Comparison of ENCODE assay signal across 8 cellular contexts in the genomic region with DNA sequence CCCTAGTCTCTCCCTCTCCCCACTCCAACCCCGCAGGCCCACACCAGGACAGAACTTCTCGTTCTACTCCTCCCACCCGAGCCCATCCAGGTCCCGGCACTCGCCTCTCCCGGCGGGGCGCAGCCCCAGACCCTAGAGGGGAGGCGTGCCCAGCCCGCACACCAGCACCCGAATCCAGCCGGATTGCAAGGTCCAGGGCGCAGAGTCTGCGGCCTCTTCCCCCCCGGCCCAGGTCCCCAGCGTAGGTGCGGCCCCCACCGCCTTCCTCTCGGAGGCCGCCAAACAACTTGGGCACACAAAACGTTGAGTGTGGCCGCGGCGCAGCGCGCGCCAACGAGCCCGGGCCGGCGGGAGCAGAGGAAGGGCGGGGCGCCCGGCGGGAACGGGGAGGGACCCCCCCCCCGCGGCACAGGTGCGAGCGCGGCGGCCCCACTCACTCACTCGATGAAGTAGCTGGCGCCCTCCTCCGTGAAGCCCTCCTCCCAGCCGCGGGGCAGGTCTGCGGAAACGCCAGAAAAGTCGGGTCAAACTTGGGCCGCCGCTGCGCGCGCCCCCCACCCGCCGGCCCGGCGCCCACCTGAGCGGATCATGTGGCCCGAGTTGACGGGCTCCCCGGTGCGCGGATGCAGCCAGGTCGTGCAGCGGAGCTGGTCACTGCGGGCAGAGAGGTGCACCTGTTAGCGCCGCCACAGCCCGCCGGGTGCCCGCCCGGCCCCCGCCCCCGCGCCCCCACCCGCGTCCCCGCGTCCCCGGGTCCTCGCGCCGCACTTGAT. TPM values are rescaled to one million over a fixed set of nuclear protein-coding genes. Genes with fewer than 3 reads are reported as not detected.
A peak's percentile ranks its signal among the peaks of the same experiment; 100 is the strongest.
DNase-seq lines count a peak whose midpoint lies in the region; ATAC-seq and TF ChIP-seq lines count a peak whose summit lies in the region.

No MANE protein-coding gene starts in this region.

- peak overlapping the region; percentile 28 to 51 for H3K4me3 Mint-ChIP-seq in CD14-positive monocyte
- H3K4me3 Mint-ChIP-seq in activated T-helper 17 cell treated with anti-CD3 and anti-CD28 coated beads, Interleukin-2, amount 50 U/mL, for 72 hours, result no peak overlapping the region

- peaks cover 0 to 6% of the 10 kb centered on the region in 2 donors for H3K36me3 Mint-ChIP-seq in CD14-positive monocyte
- H3K36me3 Mint-ChIP-seq in activated T-helper 17 cell treated with anti-CD3 and anti-CD28 coated beads, Interleukin-2, amount 50 U/mL, for 72 hours (ENCODE audit: low read depth), result peaks cover 5% of the 10 kb centered on the region

- H3K27me3 Mint-ChIP-seq in CD14-positive monocyte (ENCODE audit: low read depth in 3 of 3), result peaks cover 30 to 43% (median 31%) of the 10 kb centered on the region in 3 donors
- peaks cover 13% of the 10 kb centered on the region for H3K27me3 Mint-ChIP-seq in activated T-helper 17 cell treated with anti-CD3 and anti-CD28 coated beads, Interleukin-2, amount 50 U/mL, for 72 hours

- H3K4me3 ChIP-seq in HUES48 (ENCODE audit: low read depth, low read length) (peak overlapping the region; percentile 90), psoas muscle (peak overlapping the region; percentile 78)

- H3K4me1 ChIP-seq in HUES48 (ENCODE audit: control insufficient read depth, insufficient read depth, low read length) (peaks cover 20% of the 10 kb centered on the region), psoas muscle (no peaks in the 10 kb centered on the region)

- peaks cover 0 to 13% (median 6%) of the 10 kb centered on the region in 7 donors for H3K9me3 Mint-ChIP-seq in CD14-positive monocyte
- no peaks in the 10 kb centered on the region for H3K9me3 Mint-ChIP-seq in activated T-helper 17 cell treated with anti-CD3 and anti-CD28 coated beads, Interleukin-2, amount 50 U/mL, for 72 hours

- no peaks in the 10 kb centered on the region for H3K9me3 ChIP-seq in HUES48 (ENCODE audit: control insufficient read depth, insufficient read depth, low read length)
- no peaks in the 10 kb centered on the region for H3K9me3 ChIP-seq in psoas muscle

- no peak overlapping the region for H3K27ac Mint-ChIP-seq in CD14-positive monocyte
- no peak overlapping the region for H3K27ac Mint-ChIP-seq in activated T-helper 17 cell treated with anti-CD3 and anti-CD28 coated beads, Interleukin-2, amount 50 U/mL, for 72 hours

- H3K36me3 ChIP-seq in HUES48 (ENCODE audit: control insufficient read depth, insufficient read depth, low read length), result no peaks in the 10 kb centered on the region; the same call in 1 of the 2 replicates
- no peaks in the 10 kb centered on the region for H3K36me3 ChIP-seq in psoas muscle (ENCODE audit: insufficient read depth in 1 of 2, low read depth in 1 of 2)

- H3K27me3 ChIP-seq in HUES48 (ENCODE audit: control insufficient read depth, insufficient read depth, low read length) (peaks cover 15% of the 10 kb centered on the region; the same call in 1 of the 2 replicates), psoas muscle (ENCODE audit: insufficient read depth in 3 of 3, low read length in 2 of 3) (peaks cover 0 to 34% (median 5%) of the 10 kb centered on the region in 3 donors)

- H3K27ac ChIP-seq in HUES48 (ENCODE audit: low read depth, low read length) (no peak overlapping the region), psoas muscle (no peak overlapping the region)

- DNase-seq in CD14-positive monocyte (ENCODE audit: low spot score), result no peak
- DNase-seq in head of caudate nucleus, result peak in 27 of 42 donors; percentile 5 to 58 (median 31)
- DNase-seq in psoas muscle, result peak; percentile 23 to 52

- ATAC-seq in activated T-helper 17 cell treated with anti-CD3 and anti-CD28 coated beads, Interleukin-2, amount 50 U/mL, for 72 hours (replicated peaks), result peak; percentile 34
- ATAC-seq in psoas muscle (peak; percentile 33 to 55 (median 46)), HG03095 (IDR thresholded peaks at IDR 0.05; ENCODE audit: unreplicated experiment) (no peak), GM21619 (IDR thresholded peaks at IDR 0.05; ENCODE audit: unreplicated experiment) (no peak), GM21381 (IDR thresholded peaks at IDR 0.05; ENCODE audit: unreplicated experiment) (no peak)

- intact Hi-C loops in CD14-positive monocyte (cut with micrococcal nuclease) (no loop called here), head of caudate nucleus (cut with DNase I) (loop anchor here (10.0 kb wide), 1 partner anchor 69 kb away; no protein-coding TSS in a partner anchor), psoas muscle (cut with DNase I) (loop anchor here in 1 of 2 donors (5.0 kb wide), 1 partner anchor 54 kb away; no protein-coding TSS in a partner anchor)

- H3K4me1 Mint-ChIP-seq in CD14-positive monocyte, result peaks cover 6% of the 10 kb centered on the region
- H3K4me1 Mint-ChIP-seq in activated T-helper 17 cell treated with anti-CD3 and anti-CD28 coated beads, Interleukin-2, amount 50 U/mL, for 72 hours, result peaks cover 4% of the 10 kb centered on the region

- TF ChIP-seq CTCF in CD14-positive monocyte (IDR thresholded peaks at IDR 0.05) (no peak), psoas muscle (IDR thresholded peaks at IDR 0.05) (no peak)

- 0 to 2% (median 1%) methylated on average over 43 to 85 of the region's 85 CpGs for WGBS in psoas muscle, 3 donors

- H3K9ac ChIP-seq in HUES48 (ENCODE audit: low read depth, low read length), result peak overlapping the region; percentile 43; the same call in 1 of the 2 replicates

RNA-seq across cellular contexts. Expression of a gene that starts 0.5 kb away (rescaled TPM):
- under 1 TPM; 0.05 to 0.22 TPM for polyA plus RNA-seq in CD14-positive monocyte
- 10 to 100 TPM in 1 of 2 donors, 1 to 10 TPM in 1; 2.7 to 35.2 TPM for total RNA-seq in activated T-helper 17 cell treated with anti-CD3 and anti-CD28 coated beads, Interleukin-2, amount 50 U/mL, for 72 hours
- total RNA-seq in psoas muscle, result 1 to 10 TPM; 1.2 to 2.6 (median 1.5) TPM
- 1 to 10 TPM in 2 of 3 donors, under 1 TPM in 1; 0.74 to 1.2 (median 1.1) TPM for polyA plus RNA-seq in psoas muscle

Comparison
In these comparisons a context has a peak if more than half of its experiments do, and no peak if none do; other contexts are left out.
1. ATAC-seq: peak in activated T-helper 17 cell treated with anti-CD3 and anti-CD28 coated beads, Interleukin-2, amount 50 U/mL, for 72 hours (single experiment) and psoas muscle (4 of 4); none in HG03095 (single experiment), GM21619 (single experiment) and GM21381 (single experiment).